1 cellular context compared by ENCODE assay signal in genomic region chr11:111445586-111445985, GRCh38.
TF ChIP-seq lines count a peak whose summit lies in the region.

No MANE protein-coding gene starts in this region.

TF ChIP-seq in endothelial cell of umbilical vein, 7 proteins besides CTCF, POLR2A, EP300 and RAD21 (continued from another document):
- TF ChIP-seq JUN (IDR thresholded peaks at IDR 0.05; ENCODE audit: borderline replicate concordance, insufficient read depth, insufficient read length, low read depth) (no peak), POLR2AphosphoS5 (IDR thresholded peaks at IDR 0.05; ENCODE audit: insufficient read depth, low read depth, low read length) (no peak), MYC (IDR thresholded peaks at IDR 0.05; ENCODE audit: low read depth, low read length) (no peak), FOS (IDR thresholded peaks at IDR 0.05; ENCODE audit: borderline replicate concordance, insufficient read depth, low read length) (no peak), GATA2 (IDR thresholded peaks at IDR 0.05; ENCODE audit: insufficient read depth, insufficient read length, low read depth, low read length) (no peak)
